Comparison of ENCODE assay signal across 16 cellular contexts in the genomic region with DNA sequence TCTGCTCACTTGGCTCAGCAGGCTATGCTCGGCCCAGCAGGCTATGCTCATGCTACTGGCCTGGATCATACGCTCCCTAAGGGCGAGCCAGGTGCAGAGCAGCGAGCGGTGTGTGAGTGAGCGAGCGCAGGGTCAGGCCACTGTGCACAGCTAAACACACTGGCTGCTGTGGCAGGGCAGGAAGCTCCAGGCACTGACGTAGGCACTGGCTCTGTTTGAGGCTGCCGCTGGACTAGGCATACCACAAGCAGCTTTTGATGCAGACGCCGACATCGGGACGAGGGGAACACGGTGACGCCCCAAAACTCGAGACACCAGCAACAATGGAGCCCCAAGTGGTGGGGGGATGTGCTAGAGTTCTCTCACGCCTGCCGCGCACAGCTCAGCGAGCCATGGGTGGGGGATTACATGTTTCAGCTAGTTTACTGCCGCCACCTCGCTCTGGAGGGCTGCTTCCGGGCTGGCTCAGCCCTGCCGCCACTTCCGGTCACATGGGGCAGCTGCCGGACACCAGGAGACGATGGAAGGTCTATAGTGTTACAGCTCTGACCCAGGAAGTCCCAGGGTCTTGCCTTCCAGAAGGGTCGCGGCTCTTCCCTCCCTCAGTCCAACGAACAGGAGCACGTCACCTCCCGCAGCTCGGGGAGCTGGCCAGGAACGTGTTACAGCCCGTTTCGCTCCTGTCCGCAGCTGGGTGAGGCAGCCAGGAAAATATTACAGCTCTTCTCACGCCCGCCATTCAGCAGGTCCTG.
DNase-seq lines count a peak whose midpoint lies in the region; ATAC-seq, FAIRE-seq and TF ChIP-seq lines count a peak whose summit lies in the region.
"Had no signal": no experiment of that assay in that cellular context is flagged by ENCODE, and none has a peak within 500 bp of the region (broad histone marks: within the 10 kb centered on the region; RNA-seq: fewer than 3 reads in every experiment).

No MANE protein-coding gene starts in this region.

- CTCF ChIA-PET in A549 (lab: Yijun Ruan, JAX) (no interaction called here), HEK293 (lab: Yijun Ruan, JAX) (no interaction called here)

- H3K4me1 ChIP-seq in A549 (no peaks in the 10 kb centered on the region), HEK293 (ENCODE audit: control insufficient read depth, insufficient read depth, low read length) (no peaks in the 10 kb centered on the region)

- H3K27ac ChIP-seq in A549, result no peak overlapping the region
- H3K27ac ChIP-seq in HEK293 (ENCODE audit: extremely low read depth, low read depth, low read length), result no peak overlapping the region
- H3K27ac ChIP-seq: cardiac muscle cell, ovary had no signal

- no peak overlapping the region for H3K4me3 ChIP-seq in A549
- H3K4me3 ChIP-seq in HEK293 (ENCODE audit: low read depth, low read length), result no peak overlapping the region
- H3K4me3 ChIP-seq: cardiac muscle cell, ovary had no signal

- WGBS in A549 (ENCODE audit: missing lambda C conversion rate), result 51% methylated on average over 32 of the region's 39 CpGs

- H3K9me3 ChIP-seq in A549 (peaks cover 14% of the 10 kb centered on the region; the same call in 1 of the 3 replicates), HEK293 (ENCODE audit: control insufficient read depth, insufficient read depth, low read depth, low read length) (no peaks in the 10 kb centered on the region)
- H3K9me3 ChIP-seq: ovary had no signal

- in situ Hi-C loops in GM13976 (cut with MboI; ENCODE audit: low sequenced_read_pairs, unreplicated experiment), result no loop called here

- no peaks in the 10 kb centered on the region for H3K9me3 Mint-ChIP-seq in glutamatergic neuron (ENCODE audit: unreplicated experiment)

- FAIRE-seq in A549 (lab: Jason Lieb, UNC), result no peak
- FAIRE-seq: endothelial cell of umbilical vein had no signal

- DNase-seq in A549 (ENCODE audit: low read depth in 1 of 2, low spot score in 1 of 2), result peak in 1 of 2 experiments; percentile 7
- DNase-seq in NCI-H748 treated with DMSO at 0.1 percent for 48 hours (lab: John Stamatoyannopoulos, UW), result peak; percentile 85
- DNase-seq in glutamatergic neuron, result peak; percentile 16
- no peak for DNase-seq in GM13976 (ENCODE audit: low spot score)
- no peak for DNase-seq in NOMO-1 treated with DMSO at 0.1 percent for 48 hours (lab: John Stamatoyannopoulos, UW; ENCODE audit: unreplicated experiment)
- no peak for DNase-seq in cerebellar cortex (ENCODE audit: low spot score)
- DNase-seq: activated naive CD4-positive, alpha-beta T cell treated with anti-CD3 and anti-CD28 coated beads, Interleukin-2, amount 50 U/mL, for 16 hours; DMS153; NCI-H1048; T-helper 9 cell had no signal

- POLR2A ChIA-PET in A549 (lab: Yijun Ruan, JAX) (no interaction called here), HEK293 (lab: Yijun Ruan, JAX) (no interaction called here)

- no peaks in the 10 kb centered on the region for H3K4me1 Mint-ChIP-seq in glutamatergic neuron (ENCODE audit: low read depth, unreplicated experiment)

- no peak for TF ChIP-seq RAD21 in A549 (conservative IDR thresholded peaks at IDR 0.05 in 1 of 2, IDR thresholded peaks at IDR 0.05 in 1 of 2)

- no peaks in the 10 kb centered on the region for H3K36me3 ChIP-seq in HEK293 (ENCODE audit: control insufficient read depth in 2 of 2, insufficient read depth in 1 of 2, low read length in 2 of 2)
- H3K36me3 ChIP-seq: cardiac muscle cell, ovary had no signal

- 0 out of 2 replicates have a peak, but pooled peaks have one; percentile 8 for TF ChIP-seq POLR2A in A549 (IDR thresholded peaks at IDR 0.05; ENCODE audit: low read length)

- H3K4me2 ChIP-seq in A549, result no peak overlapping the region

- TF ChIP-seq EP300 in A549 (IDR thresholded peaks at IDR 0.05), result no peak

- ATAC-seq in A549, result peak; percentile 19 to 55; a peak in 3 of 6 replicates
- no peak for ATAC-seq in HG03097 (IDR thresholded peaks at IDR 0.05; ENCODE audit: low FRiP score, unreplicated experiment)
- ATAC-seq: Panc1 had no signal

- TF ChIP-seq CTCF in A549 (IDR thresholded peaks at IDR 0.05), result no peak
- TF ChIP-seq CTCF in HEK293 (tag by site-specific recombination; IDR thresholded peaks at IDR 0.05), result no peak
- no peak for TF ChIP-seq CTCF in glutamatergic neuron (IDR thresholded peaks at IDR 0.05; ENCODE audit: partially characterized antibody, unreplicated experiment)
- TF ChIP-seq CTCF in GM13976 (IDR thresholded peaks at IDR 0.05; ENCODE audit: borderline replicate concordance, control extremely low read depth, extremely low read depth, insufficient read depth, missing control alignments), result no peak

- H3K27ac Mint-ChIP-seq in glutamatergic neuron (ENCODE audit: unreplicated experiment), result no peak overlapping the region

- H3K27me3 Mint-ChIP-seq in glutamatergic neuron (ENCODE audit: unreplicated experiment), result no peaks in the 10 kb centered on the region

- no peaks in the 10 kb centered on the region for H3K36me3 Mint-ChIP-seq in glutamatergic neuron (ENCODE audit: unreplicated experiment)

- H3K4me3 Mint-ChIP-seq in glutamatergic neuron (ENCODE audit: unreplicated experiment), result no peak overlapping the region

TF ChIP-seq in A549, 52 proteins besides CTCF, POLR2A, EP300 and RAD21:
- TF ChIP-seq ESRRA (IDR thresholded peaks at IDR 0.05; ENCODE audit: borderline replicate concordance, low read length) (no peak), CBX2 (IDR thresholded peaks at IDR 0.05; ENCODE audit: borderline replicate concordance, low read depth) (no peak), HOXB13 (CRISPR knock-in tag; IDR thresholded peaks at IDR 0.05; ENCODE audit: low read depth) (no peak), HEYL (CRISPR knock-in tag; IDR thresholded peaks at IDR 0.05) (no peak), TFCP2L1 (CRISPR knock-in tag; IDR thresholded peaks at IDR 0.05) (no peak)
- TF ChIP-seq, protein P1, sequence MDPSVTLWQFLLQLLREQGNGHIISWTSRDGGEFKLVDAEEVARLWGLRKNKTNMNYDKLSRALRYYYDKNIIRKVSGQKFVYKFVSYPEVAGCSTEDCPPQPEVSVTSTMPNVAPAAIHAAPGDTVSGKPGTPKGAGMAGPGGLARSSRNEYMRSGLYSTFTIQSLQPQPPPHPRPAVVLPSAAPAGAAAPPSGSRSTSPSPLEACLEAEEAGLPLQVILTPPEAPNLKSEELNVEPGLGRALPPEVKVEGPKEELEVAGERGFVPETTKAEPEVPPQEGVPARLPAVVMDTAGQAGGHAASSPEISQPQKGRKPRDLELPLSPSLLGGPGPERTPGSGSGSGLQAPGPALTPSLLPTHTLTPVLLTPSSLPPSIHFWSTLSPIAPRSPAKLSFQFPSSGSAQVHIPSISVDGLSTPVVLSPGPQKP (IDR thresholded peaks at IDR 0.05; ENCODE audit: low read depth, low read length), result no peak

TF ChIP-seq in HEK293, 187 proteins besides CTCF, POLR2A, EP300 and RAD21:
- TF ChIP-seq, protein P2, sequence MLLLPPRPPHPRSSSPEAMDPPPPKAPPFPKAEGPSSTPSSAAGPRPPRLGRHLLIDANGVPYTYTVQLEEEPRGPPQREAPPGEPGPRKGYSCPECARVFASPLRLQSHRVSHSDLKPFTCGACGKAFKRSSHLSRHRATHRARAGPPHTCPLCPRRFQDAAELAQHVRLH (tag by site-specific recombination; IDR thresholded peaks at IDR 0.05), result no peak
- no peak for TF ChIP-seq ZNF596 (tag by site-specific recombination; IDR thresholded peaks at IDR 0.05)
- TF ChIP-seq, protein P3, sequence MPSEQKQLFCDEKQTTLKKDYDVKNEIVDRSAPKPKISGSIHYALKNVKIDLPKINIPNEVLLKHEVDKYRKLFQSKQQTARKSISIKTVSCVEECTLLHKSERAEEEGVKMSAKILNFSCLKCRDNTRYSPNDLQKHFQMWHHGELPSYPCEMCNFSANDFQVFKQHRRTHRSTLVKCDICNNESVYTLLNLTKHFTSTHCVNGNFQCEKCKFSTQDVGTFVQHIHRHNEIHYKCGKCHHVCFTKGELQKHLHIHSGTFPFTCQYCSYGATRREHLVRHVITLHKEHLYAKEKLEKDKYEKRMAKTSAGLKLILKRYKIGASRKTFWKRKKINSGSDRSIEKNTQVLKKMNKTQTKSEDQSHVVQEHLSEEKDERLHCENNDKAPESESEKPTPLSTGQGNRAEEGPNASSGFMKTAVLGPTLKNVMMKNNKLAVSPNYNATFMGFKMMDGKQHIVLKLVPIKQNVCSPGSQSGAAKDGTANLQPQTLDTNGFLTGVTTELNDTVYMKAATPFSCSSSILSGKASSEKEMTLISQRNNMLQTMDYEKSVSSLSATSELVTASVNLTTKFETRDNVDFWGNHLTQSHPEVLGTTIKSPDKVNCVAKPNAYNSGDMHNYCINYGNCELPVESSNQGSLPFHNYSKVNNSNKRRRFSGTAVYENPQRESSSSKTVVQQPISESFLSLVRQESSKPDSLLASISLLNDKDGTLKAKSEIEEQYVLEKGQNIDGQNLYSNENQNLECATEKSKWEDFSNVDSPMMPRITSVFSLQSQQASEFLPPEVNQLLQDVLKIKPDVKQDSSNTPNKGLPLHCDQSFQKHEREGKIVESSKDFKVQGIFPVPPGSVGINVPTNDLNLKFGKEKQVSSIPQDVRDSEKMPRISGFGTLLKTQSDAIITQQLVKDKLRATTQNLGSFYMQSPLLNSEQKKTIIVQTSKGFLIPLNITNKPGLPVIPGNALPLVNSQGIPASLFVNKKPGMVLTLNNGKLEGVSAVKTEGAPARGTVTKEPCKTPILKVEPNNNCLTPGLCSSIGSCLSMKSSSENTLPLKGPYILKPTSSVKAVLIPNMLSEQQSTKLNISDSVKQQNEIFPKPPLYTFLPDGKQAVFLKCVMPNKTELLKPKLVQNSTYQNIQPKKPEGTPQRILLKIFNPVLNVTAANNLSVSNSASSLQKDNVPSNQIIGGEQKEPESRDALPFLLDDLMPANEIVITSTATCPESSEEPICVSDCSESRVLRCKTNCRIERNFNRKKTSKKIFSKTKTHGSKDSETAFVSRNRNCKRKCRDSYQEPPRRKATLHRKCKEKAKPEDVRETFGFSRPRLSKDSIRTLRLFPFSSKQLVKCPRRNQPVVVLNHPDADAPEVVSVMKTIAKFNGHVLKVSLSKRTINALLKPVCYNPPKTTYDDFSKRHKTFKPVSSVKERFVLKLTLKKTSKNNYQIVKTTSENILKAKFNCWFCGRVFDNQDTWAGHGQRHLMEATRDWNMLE (tag by site-specific recombination; conservative IDR thresholded peaks at IDR 0.05; ENCODE audit: low read depth), result peak; percentile 80
- no peak for TF ChIP-seq ZNF510 (tag by site-specific recombination; IDR thresholded peaks at IDR 0.05; ENCODE audit: insufficient replicate concordance)
- peak; percentile 24; the same call in 1 of the 2 replicates for TF ChIP-seq SP2 (tag by site-specific recombination; IDR thresholded peaks at IDR 0.05)
- TF ChIP-seq HOXD13 (CRISPR knock-in tag; IDR thresholded peaks at IDR 0.05; ENCODE audit: borderline replicate concordance), result no peak
- no peak for TF ChIP-seq GLIS1 (tag by site-specific recombination; IDR thresholded peaks at IDR 0.05)
- no peak for TF ChIP-seq ZNF768 (tag by site-specific recombination; IDR thresholded peaks at IDR 0.05)
- TF ChIP-seq ZNF302 (tag by site-specific recombination; IDR thresholded peaks at IDR 0.05; ENCODE audit: low read depth), result no peak

Comparison
In these comparisons a context has a peak if more than half of its experiments do, and no peak if none do; other contexts are left out.
1. DNase-seq: peak in NCI-H748 treated with DMSO at 0.1 percent for 48 hours (single experiment) and glutamatergic neuron (single experiment); none in GM13976 (single experiment), NOMO-1 treated with DMSO at 0.1 percent for 48 hours (single experiment) and cerebellar cortex (single experiment).